Comparison of ENCODE assay signal across 8 cellular contexts in genomic region chr7:116525913-116526857, GRCh38. TPM values are rescaled to one million over a fixed set of nuclear protein-coding genes. Genes with fewer than 3 reads are reported as not detected.
A peak's percentile ranks its signal among the peaks of the same experiment; 100 is the strongest.
DNase-seq lines count a peak whose midpoint lies in the region; ATAC-seq and TF ChIP-seq lines count a peak whose summit lies in the region.

No MANE protein-coding gene starts in this region.

- H3K9me3 ChIP-seq in iPS-15b (ENCODE audit: control insufficient read depth, insufficient read depth, low read length), result no peaks in the 10 kb centered on the region

- ATAC-seq in GM21825 (IDR thresholded peaks at IDR 0.05; ENCODE audit: unreplicated experiment), result peak; percentile 90

- H3K4me3 ChIP-seq in GM06990 (replicated peaks; ENCODE audit: low read depth, low read length) (peak overlapping the region; percentile 70), iPS-15b (ENCODE audit: low read depth, low read length) (peak overlapping the region; percentile 93), skeletal muscle cell (ENCODE audit: low read depth, low read length) (peak overlapping the region; percentile 95)

- H3K4me1 ChIP-seq in iPS-15b (ENCODE audit: control insufficient read depth, insufficient read depth, low read length), result peaks cover 24% of the 10 kb centered on the region

- H3K27me3 ChIP-seq in GM06990 (replicated peaks; ENCODE audit: control insufficient read depth, insufficient read depth, low read length) (no peaks in the 10 kb centered on the region; the same call in 1 of the 2 replicates), iPS-15b (ENCODE audit: control insufficient read depth, insufficient read depth, low read length) (peaks cover 31% of the 10 kb centered on the region)

- no peaks in the 10 kb centered on the region for H3K36me3 Mint-ChIP-seq in brain

- DNase-seq in GM06990 (ENCODE audit: extremely low read depth, insufficient read length) (peak; percentile 84), Kasumi-1 (lab: John Stamatoyannopoulos, UW) (peak; percentile 63 to 66), T-helper 9 cell (peak; percentile 49), skeletal muscle cell (ENCODE audit: low read depth) (no peak), KG1 (lab: John Stamatoyannopoulos, UW) (no peak)

- H3K27me3 Mint-ChIP-seq in brain, result peaks cover 85% of the 10 kb centered on the region

- peak overlapping the region; percentile 47 for H3K9ac ChIP-seq in iPS-15b (ENCODE audit: low read depth, low read length)

- peak overlapping the region; percentile 88 to 93 (median 90) for H3K4me3 Mint-ChIP-seq in brain

- H3K4me1 Mint-ChIP-seq in brain, result peaks cover 39% of the 10 kb centered on the region

- H3K27ac Mint-ChIP-seq in brain, result peak overlapping the region in 2 of 5 experiments; percentile 43 to 90

- TF ChIP-seq CTCF in GM06990 (IDR thresholded peaks at IDR 0.05; ENCODE audit: insufficient read depth, low read length, poor library complexity, severe bottlenecking), result peak; percentile 52
- peak; percentile 53 to 73 for TF ChIP-seq CTCF in brain (conservative IDR thresholded peaks at IDR 0.05)

- peaks cover 0 to 5% (median 0%) of the 10 kb centered on the region in 5 experiments for H3K9me3 Mint-ChIP-seq in brain

- H3K36me3 ChIP-seq in GM06990 (ENCODE audit: control insufficient read depth, insufficient read depth, low read length) (no peaks in the 10 kb centered on the region), iPS-15b (ENCODE audit: control insufficient read depth, insufficient read depth, low read length) (no peaks in the 10 kb centered on the region)

RNA-seq across cellular contexts. Expression of gene CAV1, which starts 1.3 kb away (rescaled TPM):
- polyA plus RNA-seq in brain (ENCODE audit: insufficient read depth, low read depth, low replicate concordance), result 7.7 TPM

RNA-seq across cellular contexts. Expression of gene CAV2, which starts 26.6 kb away (rescaled TPM):
- polyA plus RNA-seq in brain (ENCODE audit: insufficient read depth, low read depth, low replicate concordance), result 3.8 TPM

Comparison
In these comparisons a context has a peak if more than half of its experiments do, and no peak if none do; other contexts are left out.
1. DNase-seq: peak in GM06990 (single experiment), Kasumi-1 (2 of 2) and T-helper 9 cell (single experiment); none in skeletal muscle cell (single experiment) and KG1 (single experiment).
2. Peak in every context shown above with its lines, with median percentiles within 50 percentile points of each other: H3K4me3 ChIP-seq.